Comparison of ENCODE assay signal across 8 cellular contexts in genomic region chr11:111765320-111765983, GRCh38. TPM values are rescaled to one million over a fixed set of nuclear protein-coding genes. Genes with fewer than 3 reads are reported as not detected.
DNase-seq lines count a peak whose midpoint lies in the region; ATAC-seq and TF ChIP-seq lines count a peak whose summit lies in the region.

No MANE protein-coding gene starts in this region.

- peak overlapping the region; percentile 89 for H3K4me3 ChIP-seq in AG10803 (ENCODE audit: low read length)
- H3K4me3 ChIP-seq in WI38 (ENCODE audit: low read depth, low read length): peak overlapping the region; percentile 90

- intact Hi-C loops in Right ventricle myocardium superior (cut with DNase I): no loop called here

- DNase-seq in AG10803 (ENCODE audit: low read depth): no peak
- no peak for DNase-seq in Right ventricle myocardium superior
- DNase-seq in pons (ENCODE audit: low spot score): peak; percentile 17
- no peak for DNase-seq in HuH-7 (ENCODE audit: low spot score)
- DNase-seq in central memory CD4-positive, alpha-beta T cell: no peak

- ATAC-seq in GM18870 (IDR thresholded peaks at IDR 0.05; ENCODE audit: unreplicated experiment) (peak; percentile 23), HG03139 (IDR thresholded peaks at IDR 0.05; ENCODE audit: unreplicated experiment) (peak; percentile 21), Right ventricle myocardium superior (ENCODE audit: poor library complexity) (peak; percentile 58)

- TF ChIP-seq CTCF in AG10803 (conservative IDR thresholded peaks at IDR 0.05; ENCODE audit: low read length): no peak
- TF ChIP-seq CTCF in WI38 (IDR thresholded peaks at IDR 0.05; ENCODE audit: low read depth, low read length): no peak

RNA-seq across cellular contexts. Expression of gene PPP2R1B, which starts 0.7 kb away (rescaled TPM):
- 7.7 TPM for total RNA-seq in Right ventricle myocardium superior
